12 cellular contexts compared by ENCODE assay signal in genomic region chr10:119818889-119819270, GRCh38. TPM values are rescaled to one million over a fixed set of nuclear protein-coding genes. Genes with fewer than 3 reads are reported as not detected.
DNase-seq lines count a peak whose midpoint lies in the region; ATAC-seq and TF ChIP-seq lines count a peak whose summit lies in the region.
"Had no signal": no experiment of that assay in that cellular context is flagged by ENCODE, and none has a peak within 500 bp of the region (broad histone marks: within the 10 kb centered on the region; RNA-seq: fewer than 3 reads in every experiment).

No MANE protein-coding gene starts in this region.

- DNase-seq in right atrium auricular region (ENCODE audit: low spot score) (no peak), cardiac septum (ENCODE audit: low spot score) (no peak), fibroblast of pulmonary artery (ENCODE audit: low read depth) (no peak), GM13977 (ENCODE audit: low spot score) (no peak)
- DNase-seq in naive thymus-derived CD8-positive, alpha-beta T cell = no peak
- DNase-seq: NCI-H774, SW 1271 had no signal

- POLR2A ChIA-PET in naive thymus-derived CD8-positive, alpha-beta T cell (lab: Charles Lee) = no interaction called here

- H3K9ac ChIP-seq in neural cell (ENCODE audit: low read length) = no peak overlapping the region

- in situ Hi-C loops in GM13977 (cut with MboI; ENCODE audit: low pct_unique_long_range_greater_than_20kb, low sequenced_read_pairs, unreplicated experiment) = no loop called here

- H3K4me2 ChIP-seq in neural cell (ENCODE audit: low read length) = no peak overlapping the region

- H3K27me3 Mint-ChIP-seq in naive thymus-derived CD8-positive, alpha-beta T cell = no peaks in the 10 kb centered on the region

- TF ChIP-seq CTCF in right atrium auricular region (IDR thresholded peaks at IDR 0.05) (no peak), fibroblast of pulmonary artery (IDR thresholded peaks at IDR 0.05; ENCODE audit: low read length, missing control alignments) (no peak), neural cell (IDR thresholded peaks at IDR 0.05; ENCODE audit: poor library complexity, severe bottlenecking) (no peak), GM13977 (IDR thresholded peaks at IDR 0.05; ENCODE audit: extremely low read depth, insufficient read depth, missing control alignments) (no peak)

- H3K27ac ChIP-seq in right atrium auricular region (no peak overlapping the region), neural cell (ENCODE audit: low read length) (no peak overlapping the region)
- H3K27ac ChIP-seq: adrenal gland, HL-60 had no signal

- H3K9me3 Mint-ChIP-seq in naive thymus-derived CD8-positive, alpha-beta T cell = no peaks in the 10 kb centered on the region

- intact Hi-C loops in cardiac septum (cut with DNase I) = no loop called here

- H3K36me3 ChIP-seq in right atrium auricular region (peaks cover 8% of the 10 kb centered on the region), neural cell (ENCODE audit: insufficient read depth, low read length) (peaks cover 5% of the 10 kb centered on the region)
- H3K36me3 ChIP-seq: adrenal gland had no signal

- no peaks in the 10 kb centered on the region for H3F3A ChIP-seq in neural cell (ENCODE audit: insufficient read depth, low read length, poor library complexity, severe bottlenecking)

- H3K27ac Mint-ChIP-seq in naive thymus-derived CD8-positive, alpha-beta T cell = no peak overlapping the region

- H3K4me3 ChIP-seq in right atrium auricular region (peak overlapping the region; percentile 23 to 36), fibroblast of pulmonary artery (replicated peaks; ENCODE audit: low read depth, low read length) (peak overlapping the region; percentile 37), neural cell (ENCODE audit: low read length) (peak overlapping the region; percentile 61)

- ATAC-seq in GM18868 (IDR thresholded peaks at IDR 0.05; ENCODE audit: unreplicated experiment) = no peak
- no peak for ATAC-seq in GM21737 (IDR thresholded peaks at IDR 0.05; ENCODE audit: unreplicated experiment)
- ATAC-seq in naive thymus-derived CD8-positive, alpha-beta T cell = no peak

- no peak for TF ChIP-seq EP300 in neural cell (conservative IDR thresholded peaks at IDR 0.05; ENCODE audit: poor library complexity, severe bottlenecking)

- H3K9me3 ChIP-seq in right atrium auricular region (no peaks in the 10 kb centered on the region), neural cell (ENCODE audit: low read length) (no peaks in the 10 kb centered on the region)
- H3K9me3 ChIP-seq: adrenal gland had no signal

- no peak for TF ChIP-seq RAD21 in neural cell (conservative IDR thresholded peaks at IDR 0.05)

- H3K9me2 ChIP-seq in neural cell (ENCODE audit: insufficient read depth, low read length) = no peaks in the 10 kb centered on the region

- peak overlapping the region in 3 of 10 donors; percentile 11 to 53 (median 34) for H3K4me3 Mint-ChIP-seq in naive thymus-derived CD8-positive, alpha-beta T cell

- peaks cover 0 to 29% (median 4%) of the 10 kb centered on the region in 3 donors for H3K36me3 Mint-ChIP-seq in naive thymus-derived CD8-positive, alpha-beta T cell

- peaks cover 11% of the 10 kb centered on the region for H3K79me2 ChIP-seq in neural cell (replicated peaks; ENCODE audit: insufficient read depth, low read length)

- peaks cover 0 to 6% (median 0%) of the 10 kb centered on the region in 4 donors for H3K4me1 Mint-ChIP-seq in naive thymus-derived CD8-positive, alpha-beta T cell

- no peaks in the 10 kb centered on the region for H3K27me3 ChIP-seq in right atrium auricular region
- H3K27me3 ChIP-seq in neural cell (ENCODE audit: insufficient read depth, low read depth, low read length) = no peaks in the 10 kb centered on the region
- H3K27me3 ChIP-seq: adrenal gland had no signal

- H3K4me1 ChIP-seq in right atrium auricular region = no peaks in the 10 kb centered on the region
- H3K4me1 ChIP-seq: adrenal gland had no signal

- H2AFZ ChIP-seq in neural cell (ENCODE audit: low read depth, low read length) = no peak overlapping the region

- H4K20me1 ChIP-seq in neural cell (ENCODE audit: insufficient read depth) = no peaks in the 10 kb centered on the region

TF ChIP-seq in neural cell, 6 proteins besides CTCF, POLR2A, EP300 and RAD21:
- no peak for TF ChIP-seq SMC3 (conservative IDR thresholded peaks at IDR 0.05; ENCODE audit: poor library complexity)
- TF ChIP-seq TAF1 (IDR thresholded peaks at IDR 0.05; ENCODE audit: low read depth) = no peak
- TF ChIP-seq MXI1 (conservative IDR thresholded peaks at IDR 0.05; ENCODE audit: poor library complexity, severe bottlenecking) = peak; percentile 1

RNA-seq across cellular contexts. Expression of gene MCMBP, which starts 53.8 kb away (rescaled TPM):
- total RNA-seq in right atrium auricular region (10 to 100 TPM; 22.9 to 28.5 TPM), cardiac septum (30.3 TPM)
- 58.0 and 60.4 TPM in 2 replicates for polyA plus RNA-seq in neural cell
- 86.9 and 95.2 TPM in 2 replicates for polyA minus RNA-seq in neural cell
- 10 to 100 TPM; 48.2 to 50.9 TPM for total RNA-seq in naive thymus-derived CD8-positive, alpha-beta T cell
- polyA plus RNA-seq in naive thymus-derived CD8-positive, alpha-beta T cell = 10 to 100 TPM; 44.6 to 58.2 (median 57.2) TPM
